Comparison of ENCODE assay signal across 29 cellular contexts in the genomic region with DNA sequence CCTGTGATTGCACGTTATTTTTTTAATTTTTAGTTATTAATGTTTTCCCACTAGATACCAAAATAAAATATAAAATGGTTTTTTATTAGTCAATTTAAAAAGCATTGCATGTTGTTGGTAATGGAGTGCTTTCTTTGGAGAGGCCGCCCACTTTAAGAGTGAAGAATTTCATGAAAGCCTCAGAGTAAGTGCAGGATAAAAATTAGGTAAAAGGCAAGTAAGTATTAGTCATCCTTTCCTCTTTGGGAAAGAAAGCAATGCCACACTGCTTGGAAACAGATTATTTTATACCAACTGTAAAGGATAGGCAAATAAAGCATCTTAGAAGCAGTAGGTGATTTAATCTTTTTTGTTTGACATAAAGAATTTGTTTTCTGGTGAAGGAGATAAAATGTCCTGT.
DNase-seq lines count a peak whose midpoint lies in the region; TF ChIP-seq lines count a peak whose summit lies in the region.
"Had no signal": no experiment of that assay in that cellular context is flagged by ENCODE, and none has a peak within 500 bp of the region (broad histone marks: within the 10 kb centered on the region; RNA-seq: fewer than 3 reads in every experiment).

No MANE protein-coding gene starts in this region.

- H3K36me3 ChIP-seq in breast epithelium (peaks cover 9% of the 10 kb centered on the region), spleen (peaks cover 3 to 99% (median 54%) of the 10 kb centered on the region in 6 donors)

- H3K9me3 ChIP-seq in breast epithelium (no peaks in the 10 kb centered on the region), spleen (peaks cover 0 to 12% (median 0%) of the 10 kb centered on the region in 8 donors)
- H3K9me3 ChIP-seq: lower lobe of right lung, neutrophil, upper lobe of right lung had no signal

- H3K4me3 Mint-ChIP-seq in MCF 10A (ENCODE audit: unreplicated experiment), result no peak overlapping the region
- H3K4me3 Mint-ChIP-seq: activated CD4-positive, alpha-beta memory T cell treated with anti-CD3 and anti-CD28 coated beads for 36 hours; GM23338 had no signal

- CTCF ChIA-PET in MCF 10A (lab: Yijun Ruan, JAX), result interaction anchor here (1.2 kb wide), 1 partner anchor 45 kb away, joined by 3 read pairs; no protein-coding TSS in a partner anchor

- POLR2A ChIA-PET in MCF 10A (lab: Yijun Ruan, JAX), result interaction anchor here (1.0 kb wide), 1 partner anchor 32 kb away, joined by 4 read pairs; no protein-coding TSS in a partner anchor

- 95 to 98% (median 97%) methylated on average over 2 of the region's 2 CpGs for WGBS in spleen, 5 donors

- H3K27ac ChIP-seq in breast epithelium (no peak overlapping the region), spleen (no peak overlapping the region)
- H3K27ac ChIP-seq: 22Rv1, BLaER1, lower lobe of right lung, neutrophil, upper lobe of right lung had no signal

- H3K27me3 ChIP-seq in breast epithelium (no peaks in the 10 kb centered on the region), spleen (replicated peaks in 1 of 7) (no peaks in the 10 kb centered on the region)
- H3K27me3 ChIP-seq: BLaER1, neutrophil, upper lobe of right lung had no signal

- H3K4me3 ChIP-seq in breast epithelium (no peak overlapping the region), astrocyte of the spinal cord (ENCODE audit: low read depth, low read length) (no peak overlapping the region), spleen (no peak overlapping the region)
- H3K4me3 ChIP-seq: BLaER1, GM23338, lower lobe of right lung, smooth muscle cell, upper lobe of right lung had no signal

- no peak overlapping the region for H3K27ac Mint-ChIP-seq in MCF 10A (ENCODE audit: low read depth, unreplicated experiment)
- H3K27ac Mint-ChIP-seq: activated CD4-positive, alpha-beta memory T cell treated with anti-CD3 and anti-CD28 coated beads for 36 hours; GM23338 had no signal

- intact Hi-C loops in MCF 10A (cut with micrococcal nuclease), result no loop called here
- intact Hi-C loops in breast epithelium (cut with DNase I; ENCODE audit: low total_unique reads), result no loop called here
- intact Hi-C loops in spleen (cut with DNase I; ENCODE audit: low total_unique reads), result no loop called here

- H3K9me3 Mint-ChIP-seq in MCF 10A (ENCODE audit: unreplicated experiment), result peaks cover 14% of the 10 kb centered on the region
- H3K9me3 Mint-ChIP-seq: GM23338 had no signal

- no peaks in the 10 kb centered on the region for H3K27me3 Mint-ChIP-seq in MCF 10A (ENCODE audit: insufficient read depth, unreplicated experiment)
- H3K27me3 Mint-ChIP-seq: activated CD4-positive, alpha-beta memory T cell treated with anti-CD3 and anti-CD28 coated beads for 36 hours had no signal

- BruUV-seq in MCF 10A (replicated peaks; lab: Mats Ljungman, UMichigan), result no TSS peak

- TF ChIP-seq POLR2A in breast epithelium (IDR thresholded peaks at IDR 0.05) (no peak), spleen (IDR thresholded peaks at IDR 0.05) (no peak)

- in situ Hi-C loops in astrocyte of the spinal cord (cut with HindIII; ENCODE audit: low sequenced_read_pairs), result no loop called here

- DNase-seq in MCF 10A (ENCODE audit: unreplicated experiment) (peak; percentile 11), breast epithelium (ENCODE audit: low spot score in 2 of 2) (no peak), astrocyte of the spinal cord (ENCODE audit: low read depth, low spot score) (peak; percentile 54), fibroblast of the conjunctiva (ENCODE audit: low read depth) (peak; percentile 24), spleen (no peak), NCI-H2029 treated with DMSO at 0.1 percent for 48 hours (lab: John Stamatoyannopoulos, UW) (no peak), NCI-H345 (lab: John Stamatoyannopoulos, UW) (no peak), NCI-H345 treated with DMSO at 0.1 percent for 48 hours (lab: John Stamatoyannopoulos, UW; ENCODE audit: unreplicated experiment) (no peak)
- DNase-seq: activated CD4-positive, alpha-beta memory T cell treated with anti-CD3 and anti-CD28 coated beads for 36 hours; activated CD4-positive, CD25-positive, alpha-beta regulatory T cell; activated gamma-delta T cell treated with Interleukin-2 at 50 U/mL for 16 hours; amniotic stem cell; effector memory CD4-positive, alpha-beta T cell; foreskin melanocyte; hippocampal formation; islet precursor cell; lower lobe of right lung; NCI-H1048; NCI-H2029; NCI-H446 treated with DMSO at 0.1 percent for 48 hours; NK-92 treated with Interleukin-12 subunit alpha and Interleukin-12 subunit beta, amount 100 ng/mL, for 24 hours; stimulated activated CD4-positive, alpha-beta T cell treated with anti-CD3 and anti-CD28 coated beads, Interleukin-4, amount 100 ng/mL, for 4 hours; T-helper 9 cell; upper lobe of right lung had no signal

- TF ChIP-seq CTCF in MCF 10A (IDR thresholded peaks at IDR 0.05; ENCODE audit: unreplicated experiment) (no peak), breast epithelium (IDR thresholded peaks at IDR 0.05) (no peak), astrocyte of the spinal cord (IDR thresholded peaks at IDR 0.05; ENCODE audit: low read depth, low read length) (no peak), spleen (IDR thresholded peaks at IDR 0.05 in 8 of 11, conservative IDR thresholded peaks at IDR 0.05 in 3 of 11) (no peak)

- H3K36me3 Mint-ChIP-seq in MCF 10A (ENCODE audit: insufficient read depth, unreplicated experiment), result peaks cover 57% of the 10 kb centered on the region

- H3K4me1 ChIP-seq in breast epithelium (no peaks in the 10 kb centered on the region), spleen (no peaks in the 10 kb centered on the region)
- H3K4me1 ChIP-seq: BLaER1, lower lobe of right lung, upper lobe of right lung had no signal

- H3K4me1 Mint-ChIP-seq in MCF 10A (ENCODE audit: insufficient read depth, unreplicated experiment), result no peaks in the 10 kb centered on the region
- H3K4me1 Mint-ChIP-seq: GM23338 had no signal

Comparison
In these comparisons a context has a peak if more than half of its experiments do, and no peak if none do; other contexts are left out.
1. DNase-seq: peak in MCF 10A (single experiment), astrocyte of the spinal cord (single experiment) and fibroblast of the conjunctiva (single experiment); none in breast epithelium (0 of 2), spleen (single experiment), NCI-H2029 treated with DMSO at 0.1 percent for 48 hours (single experiment), NCI-H345 (single experiment) and NCI-H345 treated with DMSO at 0.1 percent for 48 hours (single experiment).